In the genomic region with DNA sequence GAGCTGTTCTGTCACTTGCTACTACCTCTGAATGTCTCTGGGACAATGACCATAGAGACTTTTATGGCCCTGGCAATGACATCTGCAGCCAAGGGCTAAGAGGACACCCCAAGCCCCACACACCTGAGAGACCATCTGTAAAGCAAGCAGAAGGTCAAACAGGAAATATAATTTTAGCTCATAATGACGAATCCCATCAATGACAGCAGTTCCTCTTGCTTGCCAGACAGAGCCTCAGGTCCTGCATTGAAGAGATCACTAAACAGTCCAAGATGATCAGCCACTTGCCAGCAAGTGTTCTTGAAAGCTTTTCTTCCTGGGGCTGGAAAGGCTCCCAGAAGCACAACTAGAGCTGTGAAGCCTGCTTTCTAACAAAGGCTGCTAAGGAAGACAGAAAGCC, we compare ENCODE assay signal across 11 cellular contexts.
A peak's percentile ranks its signal among the peaks of the same experiment; 100 is the strongest.
DNase-seq lines count a peak whose midpoint lies in the region; TF ChIP-seq lines count a peak whose summit lies in the region.
"Had no signal": no experiment of that assay in that cellular context is flagged by ENCODE, and none has a peak within 500 bp of the region (broad histone marks: within the 10 kb centered on the region; RNA-seq: fewer than 3 reads in every experiment).

No MANE protein-coding gene starts in this region.

- H3K27me3 ChIP-seq in MM.1S (replicated peaks; ENCODE audit: insufficient read depth, low read length) (no peaks in the 10 kb centered on the region), OCI-LY1 (ENCODE audit: insufficient read depth, low read length) (no peaks in the 10 kb centered on the region), testis (no peaks in the 10 kb centered on the region), Peyer's patch (no peaks in the 10 kb centered on the region)

- H3K4me3 ChIP-seq in MM.1S (ENCODE audit: low read length) = no peak overlapping the region
- no peak overlapping the region for H3K4me3 ChIP-seq in OCI-LY1 (ENCODE audit: low read depth, low read length, poor library complexity, severe bottlenecking)
- no peak overlapping the region for H3K4me3 ChIP-seq in testis
- H3K4me3 ChIP-seq in Peyer's patch = no peak overlapping the region
- H3K4me3 ChIP-seq: A549, GM23338 had no signal

- intact Hi-C loops in testis (cut with DNase I; ENCODE audit: low total_unique reads) = no loop called here

- TF ChIP-seq CTCF in MM.1S (IDR thresholded peaks at IDR 0.05; ENCODE audit: low read length) (no peak), OCI-LY1 (IDR thresholded peaks at IDR 0.05; ENCODE audit: low read length) (no peak), testis (IDR thresholded peaks at IDR 0.05) (no peak), Peyer's patch (IDR thresholded peaks at IDR 0.05) (no peak)

- in situ Hi-C loops in G401 (cut with HindIII; ENCODE audit: low sequenced_read_pairs) = no loop called here

- H4K20me1 ChIP-seq in MM.1S (ENCODE audit: insufficient read depth, low read length) (no peaks in the 10 kb centered on the region), OCI-LY1 (ENCODE audit: insufficient read depth, low read length) (no peaks in the 10 kb centered on the region)

- H3K4me2 ChIP-seq in MM.1S (ENCODE audit: low read depth, low read length) = no peak overlapping the region
- H3K4me2 ChIP-seq in OCI-LY1 (ENCODE audit: low read length) = peak overlapping the region; percentile 29; the same call in 1 of the 2 replicates
- H3K4me2 ChIP-seq: A549, GM23338 had no signal

- H3F3A ChIP-seq in MM.1S (ENCODE audit: insufficient read depth, low read length) (no peaks in the 10 kb centered on the region), OCI-LY1 (ENCODE audit: insufficient read depth, low read length) (no peaks in the 10 kb centered on the region)

- TF ChIP-seq POLR2A in testis (IDR thresholded peaks at IDR 0.05) (no peak), Peyer's patch (IDR thresholded peaks at IDR 0.05) (no peak)

- peaks cover 4% of the 10 kb centered on the region; the same call in 1 of the 2 replicates for H3K4me1 ChIP-seq in MM.1S (ENCODE audit: low read length)
- peaks cover 31% of the 10 kb centered on the region for H3K4me1 ChIP-seq in OCI-LY1 (ENCODE audit: insufficient read depth, low read length, severe bottlenecking)
- no peaks in the 10 kb centered on the region for H3K4me1 ChIP-seq in testis
- peaks cover 0 to 8% (median 0%) of the 10 kb centered on the region in 4 donors for H3K4me1 ChIP-seq in Peyer's patch
- H3K4me1 ChIP-seq: A549 had no signal

- no peaks in the 10 kb centered on the region for H3K36me3 ChIP-seq in MM.1S (replicated peaks; ENCODE audit: insufficient read depth, low read length)
- no peaks in the 10 kb centered on the region for H3K36me3 ChIP-seq in OCI-LY1 (ENCODE audit: insufficient read depth, low read length)
- no peaks in the 10 kb centered on the region for H3K36me3 ChIP-seq in testis (ENCODE audit: low read depth, missing control alignments)
- H3K36me3 ChIP-seq in Peyer's patch = no peaks in the 10 kb centered on the region

- no peak overlapping the region for H3K9ac ChIP-seq in MM.1S (ENCODE audit: low read length)
- no peak overlapping the region for H3K9ac ChIP-seq in OCI-LY1 (ENCODE audit: low read length)

- DNase-seq in G401 (ENCODE audit: low spot score) (peak; percentile 7), MM.1S (peak; percentile 21), pons (ENCODE audit: low spot score) (peak; percentile 10), testis (no peak), Peyer's patch (no peak)
- DNase-seq: CD8-positive, alpha-beta T cell; COR-L47; H7 had no signal

- H2AFZ ChIP-seq in MM.1S (ENCODE audit: low read length) (no peak overlapping the region), OCI-LY1 (ENCODE audit: low read length) (no peak overlapping the region)
- H2AFZ ChIP-seq: GM23338 had no signal

- H3K79me2 ChIP-seq in MM.1S (ENCODE audit: low read length) (no peaks in the 10 kb centered on the region), OCI-LY1 (ENCODE audit: insufficient read depth, low read length) (no peaks in the 10 kb centered on the region)

- 50% methylated on average over 1 of the region's 1 CpG; no CpG with 5 or more reads in 1 of the 2 donors for WGBS in testis, 2 donors

- no peaks in the 10 kb centered on the region for H3K9me3 ChIP-seq in MM.1S (replicated peaks; ENCODE audit: insufficient read depth, low read length)
- H3K9me3 ChIP-seq in OCI-LY1 (ENCODE audit: low read length) = peaks cover 20% of the 10 kb centered on the region
- no peaks in the 10 kb centered on the region for H3K9me3 ChIP-seq in testis
- H3K9me3 ChIP-seq in Peyer's patch = peaks cover 0 to 11% (median 0%) of the 10 kb centered on the region in 4 donors

- no peaks in the 10 kb centered on the region for H3K9me2 ChIP-seq in MM.1S (replicated peaks; ENCODE audit: insufficient read depth, low read length)
- no peaks in the 10 kb centered on the region for H3K9me2 ChIP-seq in OCI-LY1 (ENCODE audit: low read depth, low read length)

- H3K27ac ChIP-seq in MM.1S (ENCODE audit: low read length) (peak overlapping the region; percentile 34; the same call in 1 of the 2 replicates), OCI-LY1 (ENCODE audit: low read depth, low read length, poor library complexity, severe bottlenecking) (peak overlapping the region; percentile 23), testis (no peak overlapping the region), Peyer's patch (no peak overlapping the region)
- H3K27ac ChIP-seq: A549 had no signal

Comparison
In these comparisons a context has a peak if more than half of its experiments do, and no peak if none do; other contexts are left out.
1. DNase-seq: peak in G401 (single experiment), MM.1S (single experiment) and pons (single experiment); none in testis (single experiment) and Peyer's patch (0 of 3).
2. H3K27ac ChIP-seq: peak in MM.1S (single experiment) and OCI-LY1 (single experiment); none in testis (0 of 2) and Peyer's patch (0 of 4).